ENCODE assay signal across 9 cellular contexts in genomic region chr1:207806531-207807394, GRCh38. TPM values are rescaled to one million over a fixed set of nuclear protein-coding genes. Genes with fewer than 3 reads are reported as not detected.
DNase-seq lines count a peak whose midpoint lies in the region; ATAC-seq and TF ChIP-seq lines count a peak whose summit lies in the region.
"Had no signal": no experiment of that assay in that cellular context is flagged by ENCODE, and none has a peak within 500 bp of the region (broad histone marks: within the 10 kb centered on the region; RNA-seq: fewer than 3 reads in every experiment).

No MANE protein-coding gene starts in this region.

- no peaks in the 10 kb centered on the region for H3K9me3 Mint-ChIP-seq in activated CD8-positive, alpha-beta T cell treated with anti-CD3 and anti-CD28 coated beads for 36 hours
- no peaks in the 10 kb centered on the region for H3K9me3 Mint-ChIP-seq in stimulated activated naive B cell treated with anti-CD40 and anti-IgM and Interleukin-4, amounts not matched to agents 10 μg/mL and 1 μg/mL and 100 μg/mL, for 72 hours

- no peak overlapping the region for H2BK5ac ChIP-seq in mesendoderm (ENCODE audit: low read length)

- no peak overlapping the region for H4K8ac ChIP-seq in mesendoderm (ENCODE audit: low read depth, low read length)

- H2AFZ ChIP-seq in SK-N-SH (ENCODE audit: low read depth): no peak overlapping the region

- H3K4ac ChIP-seq in mesendoderm (ENCODE audit: low read depth, low read length): no peak overlapping the region

- CTCF ChIA-PET in SK-N-SH (lab: Yijun Ruan, JAX): interaction anchor here (1.5 kb wide), 1 partner anchor 9 kb away, joined by 11 read pairs; no protein-coding TSS in a partner anchor
- CTCF ChIA-PET in activated CD8-positive, alpha-beta T cell treated with anti-CD3 and anti-CD28 coated beads for 36 hours (lab: Charles Lee): interaction anchor here (0.8 to 3.6 kb wide), 5 partner anchors 9 to 156 kb away, joined by 3 to 29 read pairs (median 4); no protein-coding TSS in a partner anchor

- H3K79me2 ChIP-seq in SK-N-SH (ENCODE audit: insufficient read depth) (no peaks in the 10 kb centered on the region), mesendoderm (ENCODE audit: control insufficient read depth, insufficient read depth, low read length) (no peaks in the 10 kb centered on the region)

- no peak for TF ChIP-seq EP300 in SK-N-SH (IDR thresholded peaks at IDR 0.05; ENCODE audit: borderline replicate concordance in 1 of 2, low read depth in 1 of 2, low read length in 1 of 2)

- 99% methylated on average over 7 of the region's 11 CpGs for WGBS in SK-N-SH (ENCODE audit: low lambda C conversion rate)
- WGBS in mesendoderm (ENCODE audit: extremely low coverage, insufficient coverage, low lambda C conversion rate): no CpG with 5 or more reads among the region's 11 CpGs

- no peaks in the 10 kb centered on the region for H3K79me1 ChIP-seq in mesendoderm (ENCODE audit: low read length)

- DNase-seq in SK-N-SH (no peak), foreskin keratinocyte (peak in 1 of 2 donors; percentile 29), mesendoderm (no peak), D341Med (ENCODE audit: low spot score) (no peak), SK-N-DZ (ENCODE audit: low spot score) (no peak)
- no peak for DNase-seq in activated CD8-positive, alpha-beta T cell treated with anti-CD3 and anti-CD28 coated beads for 36 hours
- no peak for DNase-seq in stimulated activated naive B cell treated with anti-CD40 and anti-IgM and Interleukin-4, amounts not matched to agents 10 μg/mL and 1 μg/mL and 100 μg/mL, for 72 hours
- DNase-seq: SIG-M5 had no signal

- H3K4me1 ChIP-seq in SK-N-SH (ENCODE audit: control insufficient read depth in 1 of 2, insufficient read depth in 2 of 2, low read depth in 1 of 2, low read length in 1 of 2) (peaks cover 0 to 7% of the 10 kb centered on the region in 2 experiments; a peak in 2 of 4 replicates), foreskin keratinocyte (peaks cover 27% of the 10 kb centered on the region), mesendoderm (ENCODE audit: control insufficient read depth, low read depth, low read length) (no peaks in the 10 kb centered on the region)

- H2AK5ac ChIP-seq in mesendoderm (ENCODE audit: low read length): no peak overlapping the region

- no peak for TF ChIP-seq CTCF in SK-N-SH (IDR thresholded peaks at IDR 0.05)
- TF ChIP-seq CTCF in activated CD8-positive, alpha-beta T cell treated with anti-CD3 and anti-CD28 coated beads for 36 hours (IDR thresholded peaks at IDR 0.05): no peak
- TF ChIP-seq CTCF in foreskin keratinocyte (conservative IDR thresholded peaks at IDR 0.05): no peak

- no peaks in the 10 kb centered on the region for H3K27me3 Mint-ChIP-seq in activated CD8-positive, alpha-beta T cell treated with anti-CD3 and anti-CD28 coated beads for 36 hours
- no peaks in the 10 kb centered on the region for H3K27me3 Mint-ChIP-seq in stimulated activated naive B cell treated with anti-CD40 and anti-IgM and Interleukin-4, amounts not matched to agents 10 μg/mL and 1 μg/mL and 100 μg/mL, for 72 hours

- no peak overlapping the region for H3K9ac ChIP-seq in SK-N-SH
- H3K9ac ChIP-seq in mesendoderm (ENCODE audit: low read length): no peak overlapping the region

- peaks cover 16% of the 10 kb centered on the region for H3K36me3 Mint-ChIP-seq in activated CD8-positive, alpha-beta T cell treated with anti-CD3 and anti-CD28 coated beads for 36 hours (ENCODE audit: low read depth)
- H3K36me3 Mint-ChIP-seq in stimulated activated naive B cell treated with anti-CD40 and anti-IgM and Interleukin-4, amounts not matched to agents 10 μg/mL and 1 μg/mL and 100 μg/mL, for 72 hours: peaks cover 58 to 72% of the 10 kb centered on the region in 2 donors

- H3K27ac Mint-ChIP-seq in activated CD8-positive, alpha-beta T cell treated with anti-CD3 and anti-CD28 coated beads for 36 hours: peak overlapping the region; percentile 80
- H3K27ac Mint-ChIP-seq in stimulated activated naive B cell treated with anti-CD40 and anti-IgM and Interleukin-4, amounts not matched to agents 10 μg/mL and 1 μg/mL and 100 μg/mL, for 72 hours: peak overlapping the region; percentile 95

- no peak overlapping the region for H3K23ac ChIP-seq in mesendoderm (ENCODE audit: low read length)

- H3K27ac ChIP-seq in SK-N-SH (ENCODE audit: low read depth in 2 of 2, low read length in 1 of 2) (peak overlapping the region in 1 of 2 experiments; percentile 63; a peak in 2 of 4 replicates), foreskin keratinocyte (peak overlapping the region; percentile 84), mesendoderm (ENCODE audit: low read depth, low read length) (no peak overlapping the region)

- intact Hi-C loops in activated CD8-positive, alpha-beta T cell treated with anti-CD3 and anti-CD28 coated beads for 36 hours (cut with micrococcal nuclease): no loop called here

- no peaks in the 10 kb centered on the region for H4K20me1 ChIP-seq in SK-N-SH (ENCODE audit: insufficient read depth)

- H3K4me3 Mint-ChIP-seq in activated CD8-positive, alpha-beta T cell treated with anti-CD3 and anti-CD28 coated beads for 36 hours: no peak overlapping the region
- H3K4me3 Mint-ChIP-seq in stimulated activated naive B cell treated with anti-CD40 and anti-IgM and Interleukin-4, amounts not matched to agents 10 μg/mL and 1 μg/mL and 100 μg/mL, for 72 hours: no peak overlapping the region

- no peak overlapping the region for H3K56ac ChIP-seq in mesendoderm (ENCODE audit: low read length)

- no peak overlapping the region for H2BK15ac ChIP-seq in mesendoderm (replicated peaks; ENCODE audit: low read depth)

- H2BK120ac ChIP-seq in mesendoderm (ENCODE audit: low read depth, low read length): no peak overlapping the region

- POLR2A ChIA-PET in SK-N-SH (lab: Yijun Ruan, JAX): interaction anchor here (0.6 kb wide), 1 partner anchor 271 kb away, joined by 3 read pairs; no protein-coding TSS in a partner anchor
- POLR2A ChIA-PET in activated CD8-positive, alpha-beta T cell treated with anti-CD3 and anti-CD28 coated beads for 36 hours (lab: Charles Lee): interaction anchor here (0.8 to 2.1 kb wide), 3 partner anchors 19 to 63 kb away, joined by 3 to 5 read pairs (median 3); no protein-coding TSS in a partner anchor

- no peaks in the 10 kb centered on the region for H3K9me2 ChIP-seq in SK-N-SH

- no peak for ATAC-seq in SK-N-SH treated with all-trans-retinoic acid at 6 μM for 48 hours
- ATAC-seq in activated CD8-positive, alpha-beta T cell treated with anti-CD3 and anti-CD28 coated beads for 36 hours: peak; percentile 38
- no peak for ATAC-seq in foreskin keratinocyte
- ATAC-seq in stimulated activated naive B cell treated with anti-CD40 and anti-IgM and Interleukin-4, amounts not matched to agents 10 μg/mL and 1 μg/mL and 100 μg/mL, for 72 hours (replicated peaks): peak; percentile 18 to 19

- no peaks in the 10 kb centered on the region for H3K27me3 ChIP-seq in SK-N-SH (ENCODE audit: insufficient read depth)
- no peaks in the 10 kb centered on the region for H3K27me3 ChIP-seq in foreskin keratinocyte
- H3K27me3 ChIP-seq in mesendoderm (ENCODE audit: insufficient read depth, low read length, poor library complexity): no peaks in the 10 kb centered on the region

- H3K36me3 ChIP-seq in SK-N-SH (replicated peaks in 1 of 2; ENCODE audit: control insufficient read depth in 1 of 2, insufficient read depth in 2 of 2, low read length in 1 of 2) (peaks cover 0 to 25% of the 10 kb centered on the region in 2 experiments), mesendoderm (ENCODE audit: control insufficient read depth, insufficient read depth, low read length) (no peaks in the 10 kb centered on the region)

- no peak overlapping the region for H4K5ac ChIP-seq in mesendoderm (ENCODE audit: low read length)

- no peak for TF ChIP-seq RAD21 in SK-N-SH (IDR thresholded peaks at IDR 0.05; ENCODE audit: low read length)

- no peaks in the 10 kb centered on the region for H3K9me3 ChIP-seq in SK-N-SH

- no peak overlapping the region for H3K4me3 ChIP-seq in SK-N-SH (ENCODE audit: low read depth in 2 of 2, low read length in 1 of 2)
- no peak overlapping the region for H3K4me3 ChIP-seq in mesendoderm (ENCODE audit: low read length)

- H3K4me1 Mint-ChIP-seq in activated CD8-positive, alpha-beta T cell treated with anti-CD3 and anti-CD28 coated beads for 36 hours (ENCODE audit: low read depth): peaks cover 40% of the 10 kb centered on the region
- peaks cover 34 to 56% of the 10 kb centered on the region in 2 donors for H3K4me1 Mint-ChIP-seq in stimulated activated naive B cell treated with anti-CD40 and anti-IgM and Interleukin-4, amounts not matched to agents 10 μg/mL and 1 μg/mL and 100 μg/mL, for 72 hours

- H3F3A ChIP-seq in SK-N-SH (replicated peaks; ENCODE audit: insufficient read depth): no peaks in the 10 kb centered on the region

- no peak overlapping the region for H3K18ac ChIP-seq in mesendoderm (ENCODE audit: low read length)

- H3K4me2 ChIP-seq in SK-N-SH (peak overlapping the region; percentile 45; the same call in 1 of the 2 replicates), mesendoderm (ENCODE audit: low read length) (no peak overlapping the region)

TF ChIP-seq in SK-N-SH, 30 proteins besides CTCF, POLR2A, EP300 and RAD21 (continues in another document):
- TF ChIP-seq YY1 (IDR thresholded peaks at IDR 0.05; ENCODE audit: low read depth) (no peak), TEAD4 (IDR thresholded peaks at IDR 0.05; ENCODE audit: borderline replicate concordance, insufficient read depth) (no peak), EZH2phosphoT487 (IDR thresholded peaks at IDR 0.05; ENCODE audit: borderline replicate concordance, low read depth) (no peak), RCOR1 (IDR thresholded peaks at IDR 0.05; ENCODE audit: low read length) (no peak), MEF2A (IDR thresholded peaks at IDR 0.05; ENCODE audit: borderline replicate concordance, low read depth) (no peak)

TF ChIP-seq in SK-N-SH treated with all-trans-retinoic acid at 6 μM for 48 hours, 23 proteins besides CTCF, POLR2A, EP300 and RAD21 (continues in another document):
- TF ChIP-seq RARB (CRISPR knock-in tag; IDR thresholded peaks at IDR 0.05) (no peak), ISL1 (CRISPR knock-in tag; IDR thresholded peaks at IDR 0.05) (no peak), ZNF70 (CRISPR knock-in tag; IDR thresholded peaks at IDR 0.05) (no peak), OSR1 (CRISPR knock-in tag; IDR thresholded peaks at IDR 0.05) (no peak)

RNA-seq across cellular contexts. Expression of gene CD46, which starts 54.9 kb away (rescaled TPM):
- polyA plus RNA-seq in SK-N-SH (2012; rRNA removed): 56.0 and 92.5 TPM in 2 replicates
- 72.8 and 79.0 TPM in 2 replicates for polyA plus RNA-seq in SK-N-SH (2012; cell fraction: cytosol; rRNA removed)
- polyA plus RNA-seq in SK-N-SH (2012; cell fraction: nucleus; rRNA removed): 74.1 and 204 TPM in 2 replicates
- total RNA-seq in activated CD8-positive, alpha-beta T cell treated with anti-CD3 and anti-CD28 coated beads for 36 hours: 10 to 100 TPM; 77.7 to 84.3 TPM
- total RNA-seq in foreskin keratinocyte: 106 and 116 TPM in 2 replicates
- polyA plus RNA-seq in foreskin keratinocyte: 36.9 and 41.2 TPM in 2 replicates
- 62.1 TPM for polyA plus RNA-seq in mesendoderm (2013, experiment 1 of 2)
- 61.8 TPM for polyA plus RNA-seq in mesendoderm (2013, experiment 2 of 2)
- polyA plus RNA-seq in SK-N-DZ (2014; cell fraction: cytosol; rRNA removed): 60.0 and 70.5 TPM in 2 replicates
- polyA plus RNA-seq in SK-N-DZ (2014; cell fraction: nucleus; rRNA removed): 383 and 470 TPM in 2 replicates

Comparison
In these comparisons a context has a peak if more than half of its experiments do, and no peak if none do; other contexts are left out.
1. ATAC-seq: peak in activated CD8-positive, alpha-beta T cell treated with anti-CD3 and anti-CD28 coated beads for 36 hours (single experiment) and stimulated activated naive B cell treated with anti-CD40 and anti-IgM and Interleukin-4, amounts not matched to agents 10 μg/mL and 1 μg/mL and 100 μg/mL, for 72 hours (2 of 2); none in SK-N-SH treated with all-trans-retinoic acid at 6 μM for 48 hours (single experiment) and foreskin keratinocyte (single experiment).